9 cellular contexts compared by ENCODE assay signal in the genomic region with DNA sequence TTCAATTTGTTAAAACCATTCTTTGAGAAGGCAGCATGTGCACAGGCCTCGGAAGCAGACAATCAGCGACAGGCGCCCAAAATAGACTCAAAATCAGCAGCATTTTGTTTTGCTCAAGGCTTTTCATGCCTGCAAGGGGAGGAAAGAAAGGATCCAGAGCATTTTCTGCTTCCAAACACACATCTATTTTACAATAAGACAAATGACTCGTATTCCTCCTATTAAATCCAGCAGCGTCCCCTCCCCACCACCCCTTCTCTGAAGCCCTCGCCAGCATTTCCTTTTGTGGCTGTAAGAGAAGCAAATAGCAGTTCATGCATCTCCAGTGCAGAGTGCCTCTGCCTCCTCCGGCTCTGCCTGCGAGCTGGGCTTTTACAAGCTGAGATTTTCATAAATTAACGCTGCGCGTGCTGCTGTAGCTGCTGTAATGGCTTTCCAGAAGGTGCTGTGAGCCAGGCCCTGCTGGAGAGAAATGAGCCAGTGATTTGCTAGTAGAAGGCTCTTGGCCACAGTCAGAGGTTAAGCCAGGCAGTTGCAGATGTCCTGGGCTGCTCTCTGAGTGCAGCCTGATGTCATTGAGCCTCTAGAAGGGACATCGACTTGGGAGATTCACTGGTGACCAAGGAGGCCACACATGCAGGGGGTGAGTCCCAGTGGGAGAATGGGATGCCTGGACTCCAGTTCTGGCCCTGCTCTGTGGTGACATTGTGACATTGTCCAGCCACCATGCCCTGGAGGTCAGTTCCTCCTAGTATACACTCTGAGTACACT.
DNase-seq lines count a peak whose midpoint lies in the region; ATAC-seq and TF ChIP-seq lines count a peak whose summit lies in the region.
"Had no signal": no experiment of that assay in that cellular context is flagged by ENCODE, and none has a peak within 500 bp of the region (broad histone marks: within the 10 kb centered on the region; RNA-seq: fewer than 3 reads in every experiment).

No MANE protein-coding gene starts in this region.

- no peak overlapping the region for H3K4me3 ChIP-seq in esophagus muscularis mucosa
- H3K4me3 ChIP-seq in upper lobe of left lung: no peak overlapping the region

- ATAC-seq in upper lobe of left lung (ENCODE audit: low FRiP score in 2 of 2) (peak in 1 of 2 donors; percentile 45), HG03025 (IDR thresholded peaks at IDR 0.05; ENCODE audit: low FRiP score, unreplicated experiment) (no peak)

- intact Hi-C loops in esophagus muscularis mucosa (cut with DNase I): no loop called here

- TF ChIP-seq POLR2A in esophagus muscularis mucosa (IDR thresholded peaks at IDR 0.05; ENCODE audit: low read depth): no peak
- no peak for TF ChIP-seq POLR2A in upper lobe of left lung (IDR thresholded peaks at IDR 0.05)

- DNase-seq in NCI-H446 treated with DMSO at 0.1 percent for 48 hours (lab: John Stamatoyannopoulos, UW) (peak; percentile 63), esophagus muscularis mucosa (ENCODE audit: extremely low spot score) (no peak), mucosa of gallbladder (ENCODE audit: low spot score) (peak; percentile 26), upper lobe of left lung (no peak)
- DNase-seq in activated naive CD4-positive, alpha-beta T cell (lab: John Stamatoyannopoulos, UW): no peak
- DNase-seq in activated CD4-positive, alpha-beta T cell treated with anti-CD3 and anti-CD28 coated beads for 4 hours: no peak
- DNase-seq: activated gamma-delta T cell treated with Interleukin-2 at 50 U/mL for 16 hours, kidney glomerular epithelial cell had no signal

- H3K27ac ChIP-seq in esophagus muscularis mucosa (replicated peaks in 1 of 4) (peak overlapping the region; percentile 83 to 88 (median 86)), upper lobe of left lung (peak overlapping the region; percentile 52 to 63 (median 56))

- 2% methylated on average over 10 of the region's 12 CpGs for WGBS in esophagus muscularis mucosa
- 37 to 43% methylated on average over 12 of the region's 12 CpGs for WGBS in upper lobe of left lung, 2 donors

- H3K27me3 ChIP-seq in esophagus muscularis mucosa (no peaks in the 10 kb centered on the region), upper lobe of left lung (no peaks in the 10 kb centered on the region)

- H3K9me3 ChIP-seq in esophagus muscularis mucosa: no peaks in the 10 kb centered on the region
- H3K9me3 ChIP-seq in upper lobe of left lung: no peaks in the 10 kb centered on the region

- no peak for TF ChIP-seq EP300 in esophagus muscularis mucosa (IDR thresholded peaks at IDR 0.05)
- TF ChIP-seq EP300 in upper lobe of left lung (IDR thresholded peaks at IDR 0.05): no peak

- H3K36me3 ChIP-seq in esophagus muscularis mucosa (no peaks in the 10 kb centered on the region), upper lobe of left lung (no peaks in the 10 kb centered on the region)

- TF ChIP-seq CTCF in esophagus muscularis mucosa (IDR thresholded peaks at IDR 0.05) (no peak), upper lobe of left lung (IDR thresholded peaks at IDR 0.05) (no peak)

- H3K4me1 ChIP-seq in esophagus muscularis mucosa: peaks cover 49 to 61% (median 58%) of the 10 kb centered on the region in 4 donors
- peaks cover 24 to 31% (median 27%) of the 10 kb centered on the region in 4 donors for H3K4me1 ChIP-seq in upper lobe of left lung

Comparison
In these comparisons a context has a peak if more than half of its experiments do, and no peak if none do; other contexts are left out.
1. DNase-seq: peak in NCI-H446 treated with DMSO at 0.1 percent for 48 hours (single experiment) and mucosa of gallbladder (single experiment); none in esophagus muscularis mucosa (single experiment), upper lobe of left lung (0 of 2), activated naive CD4-positive, alpha-beta T cell (0 of 4) and activated CD4-positive, alpha-beta T cell treated with anti-CD3 and anti-CD28 coated beads for 4 hours (0 of 2).